14 cellular contexts compared by ENCODE assay signal in genomic region chr13:50303963-50304721, GRCh38.
"Had no signal": no experiment of that assay in that cellular context is flagged by ENCODE, and none has a peak within 500 bp of the region (broad histone marks: within the 10 kb centered on the region; RNA-seq: fewer than 3 reads in every experiment).

No MANE protein-coding gene starts in this region.

- H3K27ac Mint-ChIP-seq: nephron progenitor cell; stimulated activated effector memory CD8-positive, alpha-beta T cell treated with anti-CD3 and anti-CD28 coated beads, Interleukin-12 subunit alpha, Interleukin-12 subunit beta, amount 100 ng/mL, for 72 hours had no signal

- H3K4me3 Mint-ChIP-seq: nephron progenitor cell; stimulated activated effector memory CD8-positive, alpha-beta T cell treated with anti-CD3 and anti-CD28 coated beads, Interleukin-12 subunit alpha, Interleukin-12 subunit beta, amount 100 ng/mL, for 72 hours had no signal

- H3K36me3 Mint-ChIP-seq: stimulated activated effector memory CD8-positive, alpha-beta T cell treated with anti-CD3 and anti-CD28 coated beads, Interleukin-12 subunit alpha, Interleukin-12 subunit beta, amount 100 ng/mL, for 72 hours had no signal

- H3K9me3 Mint-ChIP-seq: stimulated activated effector memory CD8-positive, alpha-beta T cell treated with anti-CD3 and anti-CD28 coated beads, Interleukin-12 subunit alpha, Interleukin-12 subunit beta, amount 100 ng/mL, for 72 hours had no signal

- DNase-seq: cortex of kidney; hypothalamus; left ventricle myocardium superior; lower lobe of right lung; nephron progenitor cell; nucleus accumbens; stimulated activated CD4-positive, alpha-beta T cell treated with anti-CD3 and anti-CD28 coated beads, Interleukin-2, amount 100 ng/mL, for 24 hours; stimulated activated CD4-positive, alpha-beta T cell treated with anti-CD3 and anti-CD28 coated beads, Interleukin-4, amount 100 ng/mL, for 24 hours; stimulated activated naive CD4-positive, alpha-beta T cell treated with Interleukin-2 at 50 U/mL for 16 hours; stomach; thyroid gland; trophoblast cell had no signal

- ATAC-seq: left ventricle myocardium superior; lower lobe of right lung; sciatic nerve; stimulated activated effector memory CD8-positive, alpha-beta T cell treated with anti-CD3 and anti-CD28 coated beads, Interleukin-12 subunit alpha, Interleukin-12 subunit beta, amount 100 ng/mL, for 72 hours had no signal
